ENCODE assay signal across 15 cellular contexts in genomic region chr12:49223122-49223521, GRCh38. TPM values are rescaled to one million over a fixed set of nuclear protein-coding genes. Genes with fewer than 3 reads are reported as not detected.
A peak's percentile ranks its signal among the peaks of the same experiment; 100 is the strongest.
DNase-seq lines count a peak whose midpoint lies in the region; ATAC-seq and TF ChIP-seq lines count a peak whose summit lies in the region.
"Had no signal": no experiment of that assay in that cellular context is flagged by ENCODE, and none has a peak within 500 bp of the region (broad histone marks: within the 10 kb centered on the region; RNA-seq: fewer than 3 reads in every experiment).

No MANE protein-coding gene starts in this region.

- TF ChIP-seq POLR2A in transverse colon (IDR thresholded peaks at IDR 0.05), result no peak

- H3K27ac ChIP-seq in SK-N-SH (ENCODE audit: low read depth in 2 of 2, low read length in 1 of 2), result peak overlapping the region; percentile 80 to 93
- no peak overlapping the region for H3K27ac ChIP-seq in neural progenitor cell
- H3K27ac ChIP-seq in transverse colon, result peak overlapping the region; percentile 73 to 83 (median 78)
- H3K27ac ChIP-seq: 22Rv1 had no signal

- H3K4me1 ChIP-seq in SK-N-SH (ENCODE audit: control insufficient read depth in 1 of 2, insufficient read depth in 2 of 2, low read depth in 1 of 2, low read length in 1 of 2) (peaks cover 10 to 11% of the 10 kb centered on the region in 2 experiments; a peak in 2 of 4 replicates), neural progenitor cell (peaks cover 18% of the 10 kb centered on the region), transverse colon (peaks cover 0 to 21% (median 0%) of the 10 kb centered on the region in 4 donors)
- H3K4me1 ChIP-seq: prostate gland had no signal

- peak overlapping the region; percentile 82 for H3K27ac Mint-ChIP-seq in dendritic cell treated with granulocyte-macrophage colony-stimulating factor and Interleukin-4, amounts not matched to agents 40 ng/mL and 50 ng/mL, for 4 days
- peak overlapping the region; percentile 24 for H3K27ac Mint-ChIP-seq in neural progenitor cell
- H3K27ac Mint-ChIP-seq: activated CD4-positive, alpha-beta T cell treated with anti-CD3 and anti-CD28 coated beads, Interleukin-2, amount 10 ng/mL, durations not matched to agents 7 days and 5 days; stimulated activated naive CD8-positive, alpha-beta T cell treated with anti-CD3 and anti-CD28 coated beads, Interleukin-15, amount 100 ng/mL, for 72 hours had no signal

- H3K79me2 ChIP-seq in SK-N-SH (ENCODE audit: insufficient read depth) (no peaks in the 10 kb centered on the region), neural progenitor cell (ENCODE audit: low read depth) (no peaks in the 10 kb centered on the region)

- DNase-seq in SK-N-SH (no peak), neural progenitor cell (ENCODE audit: low spot score) (no peak), transverse colon (no peak), NOMO-1 treated with dmso at 0.1 percent for 144 hours (lab: John Stamatoyannopoulos, UW; ENCODE audit: unreplicated experiment) (no peak), left lobe of liver (ENCODE audit: low spot score) (no peak)
- no peak for DNase-seq in effector CD8-positive, alpha-beta T cell (lab: John Stamatoyannopoulos, UW)
- DNase-seq: activated CD4-positive, alpha-beta T cell treated with anti-CD3 and anti-CD28 coated beads, Interleukin-2, amount 10 ng/mL, durations not matched to agents 7 days and 5 days; erythroblast; stimulated activated naive CD8-positive, alpha-beta T cell treated with anti-CD3 and anti-CD28 coated beads, Interleukin-15, amount 100 ng/mL, for 72 hours; T-helper 9 cell had no signal

- no peak for TF ChIP-seq CTCF in SK-N-SH (IDR thresholded peaks at IDR 0.05)
- TF ChIP-seq CTCF in neural progenitor cell (IDR thresholded peaks at IDR 0.05), result no peak
- no peak for TF ChIP-seq CTCF in transverse colon (IDR thresholded peaks at IDR 0.05)

- H2AFZ ChIP-seq in SK-N-SH (ENCODE audit: low read depth), result peak overlapping the region; percentile 66
- no peak overlapping the region for H2AFZ ChIP-seq in neural progenitor cell (replicated peaks)

- peak overlapping the region; percentile 4 for H3K4me3 Mint-ChIP-seq in dendritic cell treated with granulocyte-macrophage colony-stimulating factor and Interleukin-4, amounts not matched to agents 40 ng/mL and 50 ng/mL, for 4 days
- H3K4me3 Mint-ChIP-seq in neural progenitor cell, result no peak overlapping the region
- H3K4me3 Mint-ChIP-seq: activated CD4-positive, alpha-beta T cell treated with anti-CD3 and anti-CD28 coated beads, Interleukin-2, amount 10 ng/mL, durations not matched to agents 7 days and 5 days; mesothelial cell of epicardium; stimulated activated naive CD8-positive, alpha-beta T cell treated with anti-CD3 and anti-CD28 coated beads, Interleukin-15, amount 100 ng/mL, for 72 hours had no signal

- no peaks in the 10 kb centered on the region for H3K36me3 ChIP-seq in SK-N-SH (replicated peaks in 1 of 2; ENCODE audit: control insufficient read depth in 1 of 2, insufficient read depth in 2 of 2, low read length in 1 of 2)
- no peaks in the 10 kb centered on the region for H3K36me3 ChIP-seq in neural progenitor cell
- H3K36me3 ChIP-seq in transverse colon, result no peaks in the 10 kb centered on the region
- H3K36me3 ChIP-seq: prostate gland had no signal

- no peaks in the 10 kb centered on the region for H3K9me2 ChIP-seq in SK-N-SH

- H3K4me2 ChIP-seq in SK-N-SH, result peak overlapping the region; percentile 39; the same call in 1 of the 2 replicates
- no peak overlapping the region for H3K4me2 ChIP-seq in neural progenitor cell

- 95% methylated on average over 1 of the region's 1 CpG for WGBS in SK-N-SH (ENCODE audit: low lambda C conversion rate)
- WGBS in transverse colon (ENCODE audit: low coverage in 1 of 2), 2 donors, result 100% methylated on average over 1 of the region's 1 CpG; no CpG with 5 or more reads in 1 of the 2 donors

- POLR2A ChIA-PET in SK-N-SH (lab: Yijun Ruan, JAX), result interaction anchor here (1.1 to 2.8 kb wide), 5 partner anchors 8 to 92 kb away, joined by 3 to 22 read pairs (median 4); partner anchors contain the start of genes TUBA1A and TUBA1B

- H3K9me3 Mint-ChIP-seq in dendritic cell treated with granulocyte-macrophage colony-stimulating factor and Interleukin-4, amounts not matched to agents 40 ng/mL and 50 ng/mL, for 4 days, result no peaks in the 10 kb centered on the region
- no peaks in the 10 kb centered on the region for H3K9me3 Mint-ChIP-seq in neural progenitor cell
- H3K9me3 Mint-ChIP-seq: activated CD4-positive, alpha-beta T cell treated with anti-CD3 and anti-CD28 coated beads, Interleukin-2, amount 10 ng/mL, durations not matched to agents 7 days and 5 days; mesothelial cell of epicardium; stimulated activated naive CD8-positive, alpha-beta T cell treated with anti-CD3 and anti-CD28 coated beads, Interleukin-15, amount 100 ng/mL, for 72 hours had no signal

- peaks cover 78% of the 10 kb centered on the region for H3K4me1 Mint-ChIP-seq in dendritic cell treated with granulocyte-macrophage colony-stimulating factor and Interleukin-4, amounts not matched to agents 40 ng/mL and 50 ng/mL, for 4 days (ENCODE audit: low read depth)
- H3K4me1 Mint-ChIP-seq in neural progenitor cell, result peaks cover 48% of the 10 kb centered on the region
- H3K4me1 Mint-ChIP-seq: activated CD4-positive, alpha-beta T cell treated with anti-CD3 and anti-CD28 coated beads, Interleukin-2, amount 10 ng/mL, durations not matched to agents 7 days and 5 days; stimulated activated naive CD8-positive, alpha-beta T cell treated with anti-CD3 and anti-CD28 coated beads, Interleukin-15, amount 100 ng/mL, for 72 hours had no signal

- no peaks in the 10 kb centered on the region for H3K27me3 ChIP-seq in SK-N-SH (ENCODE audit: insufficient read depth)
- no peaks in the 10 kb centered on the region for H3K27me3 ChIP-seq in neural progenitor cell
- H3K27me3 ChIP-seq in transverse colon, result no peaks in the 10 kb centered on the region

- no peaks in the 10 kb centered on the region for H3K36me3 Mint-ChIP-seq in dendritic cell treated with granulocyte-macrophage colony-stimulating factor and Interleukin-4, amounts not matched to agents 40 ng/mL and 50 ng/mL, for 4 days (ENCODE audit: low read depth)
- no peaks in the 10 kb centered on the region for H3K36me3 Mint-ChIP-seq in neural progenitor cell
- H3K36me3 Mint-ChIP-seq: mesothelial cell of epicardium had no signal

- H4K20me1 ChIP-seq in SK-N-SH (ENCODE audit: insufficient read depth) (no peaks in the 10 kb centered on the region), neural progenitor cell (ENCODE audit: low read depth) (peaks cover 3% of the 10 kb centered on the region)

- no peaks in the 10 kb centered on the region for H3K9me3 ChIP-seq in SK-N-SH
- no peaks in the 10 kb centered on the region for H3K9me3 ChIP-seq in neural progenitor cell (ENCODE audit: low read depth)
- no peaks in the 10 kb centered on the region for H3K9me3 ChIP-seq in transverse colon
- H3K9me3 ChIP-seq: prostate gland had no signal

- CTCF ChIA-PET in SK-N-SH (lab: Yijun Ruan, JAX), result interaction anchor here (0.7 to 5.7 kb wide), 11 partner anchors 8 to 160 kb away, joined by 3 to 44 read pairs (median 4); partner anchors contain the start of gene TUBA1B

- in situ Hi-C loops in transverse colon (cut with MboI; ENCODE audit: low pct_ligation_motif_present in 1 of 4, low pct_unique_long_range_greater_than_20kb in 1 of 4, low sequenced_read_pairs in 3 of 4), result no loop called here

- H3F3A ChIP-seq in SK-N-SH (replicated peaks; ENCODE audit: insufficient read depth) (peaks cover 10% of the 10 kb centered on the region), neural progenitor cell (ENCODE audit: low read depth) (peaks cover 16% of the 10 kb centered on the region)

- intact Hi-C loops in dendritic cell treated with granulocyte-macrophage colony-stimulating factor and Interleukin-4, amounts not matched to agents 40 ng/mL and 50 ng/mL, for 4 days (cut with micrococcal nuclease), result no loop called here
- intact Hi-C loops in transverse colon (cut with DNase I; ENCODE audit: low total_unique reads), result no loop called here

- TF ChIP-seq RAD21 in SK-N-SH (IDR thresholded peaks at IDR 0.05; ENCODE audit: low read length), result no peak

- TF ChIP-seq EP300 in SK-N-SH (IDR thresholded peaks at IDR 0.05; ENCODE audit: borderline replicate concordance in 1 of 2, low read depth in 1 of 2, low read length in 1 of 2), result no peak
- no peak for TF ChIP-seq EP300 in transverse colon (IDR thresholded peaks at IDR 0.05; ENCODE audit: low read depth)

- no peak for ATAC-seq in SK-N-SH treated with all-trans-retinoic acid at 6 μM for 48 hours
- ATAC-seq in left lobe of liver, result no peak
- ATAC-seq: stimulated activated naive CD8-positive, alpha-beta T cell treated with anti-CD3 and anti-CD28 coated beads, Interleukin-15, amount 100 ng/mL, for 72 hours had no signal

- H3K4me3 ChIP-seq in SK-N-SH (ENCODE audit: low read depth in 2 of 2, low read length in 1 of 2) (no peak overlapping the region), neural progenitor cell (no peak overlapping the region), transverse colon (no peak overlapping the region)
- H3K4me3 ChIP-seq: prostate gland had no signal

- H3K9ac ChIP-seq in SK-N-SH (peak overlapping the region; percentile 48; the same call in 1 of the 2 replicates), neural progenitor cell (no peak overlapping the region)

- H3K27me3 Mint-ChIP-seq in dendritic cell treated with granulocyte-macrophage colony-stimulating factor and Interleukin-4, amounts not matched to agents 40 ng/mL and 50 ng/mL, for 4 days, result no peaks in the 10 kb centered on the region
- peaks cover 8% of the 10 kb centered on the region for H3K27me3 Mint-ChIP-seq in neural progenitor cell (ENCODE audit: insufficient read depth, low read depth)
- H3K27me3 Mint-ChIP-seq: activated CD4-positive, alpha-beta T cell treated with anti-CD3 and anti-CD28 coated beads, Interleukin-2, amount 10 ng/mL, durations not matched to agents 7 days and 5 days; stimulated activated naive CD8-positive, alpha-beta T cell treated with anti-CD3 and anti-CD28 coated beads, Interleukin-15, amount 100 ng/mL, for 72 hours had no signal

TF ChIP-seq in SK-N-SH, 30 proteins besides CTCF, POLR2A, EP300 and RAD21 (continues in another document):
- TF ChIP-seq GATA2 (CRISPR knock-in tag; IDR thresholded peaks at IDR 0.05) (no peak), CHD2 (IDR thresholded peaks at IDR 0.05; ENCODE audit: low read length, partially characterized antibody) (no peak)

TF ChIP-seq in SK-N-SH treated with all-trans-retinoic acid at 6 μM for 48 hours, 23 proteins besides CTCF, POLR2A, EP300 and RAD21 (continues in another document):
- TF ChIP-seq BACH2 (CRISPR knock-in tag; IDR thresholded peaks at IDR 0.05; ENCODE audit: borderline replicate concordance), result no peak

RNA-seq across cellular contexts. Expression of gene TUBA1A, which starts 34.2 kb away (rescaled TPM):
- 1,427 and 1,906 TPM in 2 replicates for polyA plus RNA-seq in SK-N-SH (2012; rRNA removed)
- 1,102 and 1,356 TPM in 2 replicates for polyA plus RNA-seq in SK-N-SH (2012; cell fraction: cytosol; rRNA removed)
- 1,333 and 1,752 TPM in 2 replicates for polyA plus RNA-seq in SK-N-SH (2012; cell fraction: nucleus; rRNA removed)
- 1,211 and 1,863 TPM in 2 replicates for total RNA-seq in neural progenitor cell (ENCODE audit: low replicate concordance)
- 100 to 1,000 TPM in 2 of 4 donors, 10 to 100 TPM in 2; 77.1 to 201 (median 92.6) TPM for total RNA-seq in transverse colon
- total RNA-seq in left lobe of liver, result 4.8 TPM

RNA-seq across cellular contexts. Expression of gene TUBA1C, which starts 41.8 kb away (rescaled TPM):
- 3.3 and 4.6 TPM in 2 replicates for polyA plus RNA-seq in SK-N-SH (2012; rRNA removed)
- 3.6 and 4.5 TPM in 2 replicates for polyA plus RNA-seq in SK-N-SH (2012; cell fraction: cytosol; rRNA removed)
- 2.4 and 2.8 TPM in 2 replicates for polyA plus RNA-seq in SK-N-SH (2012; cell fraction: nucleus; rRNA removed)
- total RNA-seq in neural progenitor cell (ENCODE audit: low replicate concordance) (402 and 655 TPM in 2 replicates), transverse colon (100 to 1,000 TPM; 207 to 331 (median 263) TPM), left lobe of liver (54.9 TPM)

Comparison
In these comparisons a context has a peak if more than half of its experiments do, and no peak if none do; other contexts are left out.
1. RNA of gene TUBA1A, which starts 34.2 kb away (total RNA-seq): 1,211 to 1,863 TPM in neural progenitor cell and 77.1 to 201 TPM in transverse colon; 4.8 TPM in left lobe of liver (single experiment); every median in the first group is over 10 times any median in the second.